14 cellular contexts compared by ENCODE assay signal in the genomic region with DNA sequence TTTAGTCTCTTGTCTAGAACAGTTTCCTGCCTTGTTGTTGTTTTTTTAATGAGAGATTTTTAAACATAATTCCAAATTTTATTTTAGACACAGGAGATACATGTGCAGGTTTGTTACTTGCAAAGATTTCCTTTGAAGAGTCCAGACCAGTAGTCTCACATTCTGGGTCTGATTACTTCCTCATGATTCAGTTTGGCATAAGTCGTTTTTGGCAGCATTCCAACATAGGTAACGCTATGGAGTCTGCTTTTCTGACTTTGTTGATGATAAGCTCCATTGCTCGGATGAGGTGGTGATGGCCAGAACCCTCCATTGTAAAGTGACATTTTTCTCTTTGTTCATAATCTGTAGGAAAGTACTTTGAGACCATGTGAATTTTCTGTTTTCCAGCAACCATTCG.
DNase-seq lines count a peak whose midpoint lies in the region; FAIRE-seq and TF ChIP-seq lines count a peak whose summit lies in the region.
"Had no signal": no experiment of that assay in that cellular context is flagged by ENCODE, and none has a peak within 500 bp of the region (broad histone marks: within the 10 kb centered on the region; RNA-seq: fewer than 3 reads in every experiment).

No MANE protein-coding gene starts in this region.

- TF ChIP-seq RAD21 in Ishikawa (IDR thresholded peaks at IDR 0.05; ENCODE audit: low read depth), result no peak

- in situ Hi-C loops in transverse colon (cut with MboI; ENCODE audit: low pct_ligation_motif_present in 1 of 4, low pct_unique_long_range_greater_than_20kb in 1 of 4, low sequenced_read_pairs in 3 of 4), result no loop called here

- H3K36me3 ChIP-seq in transverse colon, result no peaks in the 10 kb centered on the region

- peak; percentile 78 for FAIRE-seq in RCC 7860 (lab: Jason Lieb, UNC)

- intact Hi-C loops in transverse colon (cut with DNase I; ENCODE audit: low total_unique reads), result no loop called here

- no peak overlapping the region for H3K4me3 ChIP-seq in transverse colon

- TF ChIP-seq CTCF in transverse colon (IDR thresholded peaks at IDR 0.05), result no peak

- no peak for TF ChIP-seq POLR2A in transverse colon (IDR thresholded peaks at IDR 0.05)

- no peaks in the 10 kb centered on the region for H3K27me3 ChIP-seq in transverse colon

- peak; percentile 44 for DNase-seq in NCI-H748 (lab: John Stamatoyannopoulos, UW; ENCODE audit: unreplicated experiment)
- DNase-seq in NCI-H748 treated with DMSO at 0.1 percent for 48 hours (lab: John Stamatoyannopoulos, UW), result no peak
- peak; percentile 30 for DNase-seq in RCC 7860 (ENCODE audit: low spot score)
- peak; percentile 6 for DNase-seq in renal cortical epithelial cell (ENCODE audit: low read depth)
- no peak for DNase-seq in SKM-1 treated with dmso at 0.1 percent for 144 hours (lab: John Stamatoyannopoulos, UW; ENCODE audit: unreplicated experiment)
- no peak for DNase-seq in transverse colon
- DNase-seq: C1 segment of cervical spinal cord, Caco-2, H7, MM.1S, NCI-H2029 treated with DMSO at 0.1 percent for 48 hours, NCI-H446, T-helper 1 cell had no signal

- H3K4me1 ChIP-seq in transverse colon, result no peaks in the 10 kb centered on the region
- H3K4me1 ChIP-seq: Caco-2 had no signal

- WGBS in transverse colon (ENCODE audit: low coverage in 1 of 2), 2 donors, result 0 to 44% methylated on average over 1 to 4 of the region's 4 CpGs

- no peaks in the 10 kb centered on the region for H3K9me3 ChIP-seq in transverse colon
- H3K9me3 ChIP-seq: Caco-2 had no signal

- no peak overlapping the region for H3K27ac ChIP-seq in transverse colon

- TF ChIP-seq EP300 in Ishikawa (IDR thresholded peaks at IDR 0.05; ENCODE audit: borderline replicate concordance) (no peak), transverse colon (IDR thresholded peaks at IDR 0.05; ENCODE audit: low read depth) (no peak)

TF ChIP-seq in Ishikawa, 13 proteins besides CTCF, POLR2A, EP300 and RAD21:
- TF ChIP-seq NFIC (IDR thresholded peaks at IDR 0.05) (0 out of 2 replicates have a peak, but pooled peaks have one; percentile 33), EGR1 (IDR thresholded peaks at IDR 0.05) (no peak)

Comparison
In these comparisons a context has a peak if more than half of its experiments do, and no peak if none do; other contexts are left out.
1. DNase-seq: peak in NCI-H748 (single experiment), RCC 7860 (single experiment) and renal cortical epithelial cell (single experiment); none in NCI-H748 treated with DMSO at 0.1 percent for 48 hours (single experiment), SKM-1 treated with dmso at 0.1 percent for 144 hours (single experiment) and transverse colon (single experiment).